8 cellular contexts compared by ENCODE assay signal in genomic region chr4:145618912-145619638, GRCh38. TPM values are rescaled to one million over a fixed set of nuclear protein-coding genes. Genes with fewer than 3 reads are reported as not detected.
DNase-seq lines count a peak whose midpoint lies in the region; TF ChIP-seq lines count a peak whose summit lies in the region.

Gene MMAA (plus strand): TSS chr4:145619385. CDS start chr4:145639140, 19,755 bp downstream.

- peaks cover 20% of the 10 kb centered on the region for H3K4me1 ChIP-seq in neuron (ENCODE audit: insufficient read depth, low read length)
- H3K4me1 ChIP-seq in subcutaneous abdominal adipose tissue (ENCODE audit: control insufficient read depth in 5 of 5, insufficient read depth in 5 of 5, low read length in 5 of 5), result peaks cover 0 to 30% (median 24%) of the 10 kb centered on the region in 5 donors

- H2AFZ ChIP-seq in neuron (ENCODE audit: low read depth, low read length), result peak within 1 kb of the TSS; percentile 93

- H3K4me3 ChIP-seq in LNCaP clone FGC (ENCODE audit: low read depth, low read length), result peak within 1 kb of the TSS; percentile 94
- peak within 1 kb of the TSS; percentile 75 to 97 for H3K4me3 ChIP-seq in foreskin fibroblast (ENCODE audit: low read depth in 1 of 2, low read length in 2 of 2)
- H3K4me3 ChIP-seq in neuron (ENCODE audit: low read length), result peak within 1 kb of the TSS; percentile 95
- peak within 1 kb of the TSS; percentile 77 to 96 (median 90) for H3K4me3 ChIP-seq in subcutaneous abdominal adipose tissue (ENCODE audit: low read depth in 1 of 5, low read length in 5 of 5)

- H3K36me3 ChIP-seq in neuron (ENCODE audit: insufficient read depth, low read length) (no peaks in the 10 kb centered on the region), subcutaneous abdominal adipose tissue (ENCODE audit: control insufficient read depth in 5 of 5, insufficient read depth in 5 of 5, low read length in 5 of 5) (no peaks in the 10 kb centered on the region)

- in situ Hi-C loops in G401 (cut with HindIII; ENCODE audit: low sequenced_read_pairs), result no loop called here

- H3K27ac ChIP-seq in subcutaneous abdominal adipose tissue (ENCODE audit: low read depth, low read length), result peak within 1 kb of the TSS; percentile 99

- H3K9me3 ChIP-seq in neuron (ENCODE audit: low read length), result no peaks in the 10 kb centered on the region
- H3K9me3 ChIP-seq in subcutaneous abdominal adipose tissue (ENCODE audit: control insufficient read depth in 5 of 5, low read length in 5 of 5), result no peaks in the 10 kb centered on the region

- DNase-seq in G401 (ENCODE audit: low spot score) (peak; percentile 91), H4 (ENCODE audit: low spot score) (peak; percentile 88), LNCaP clone FGC (ENCODE audit: low read depth) (peak; percentile 65), SHP77 treated with DMSO at 0.1 percent for 48 hours (lab: John Stamatoyannopoulos, UW) (peak; percentile 81), activated gamma-delta T cell treated with Interleukin-2 at 50 U/mL for 16 hours (peak; percentile 94), foreskin fibroblast (peak; percentile 94 to 98)

- peak; percentile 51 for TF ChIP-seq CTCF in LNCaP clone FGC (IDR thresholded peaks at IDR 0.05; ENCODE audit: control insufficient read depth, extremely low read depth, insufficient read depth)
- peak; percentile 63 for TF ChIP-seq CTCF in foreskin fibroblast (IDR thresholded peaks at IDR 0.05; ENCODE audit: low read depth, low read length)

- H3K9ac ChIP-seq in subcutaneous abdominal adipose tissue (ENCODE audit: low read length in 5 of 5), result peak within 1 kb of the TSS; percentile 94 to 99 (median 97)

- H3K27me3 ChIP-seq in neuron (ENCODE audit: insufficient read depth, low read length) (no peaks in the 10 kb centered on the region), subcutaneous abdominal adipose tissue (ENCODE audit: control insufficient read depth in 5 of 5, insufficient read depth in 4 of 5, low read length in 5 of 5) (no peaks in the 10 kb centered on the region)

RNA-seq across cellular contexts. Expression of gene MMAA, which starts in this region (rescaled TPM):
- 0.95 and 3.0 TPM in 2 replicates for total RNA-seq in G401 (2014; rRNA removed; shearing (Covaris generic))
- total RNA-seq in H4 (2014; rRNA removed; shearing (Covaris generic)), result 1.1 and 3.0 TPM in 2 replicates

Comparison
In these comparisons a context has a peak if more than half of its experiments do, and no peak if none do; other contexts are left out.
1. Peak in every context shown above with its lines: DNase-seq, H3K4me3 ChIP-seq and H3K27ac ChIP-seq.